Comparison of ENCODE assay signal across 13 cellular contexts in the genomic region with DNA sequence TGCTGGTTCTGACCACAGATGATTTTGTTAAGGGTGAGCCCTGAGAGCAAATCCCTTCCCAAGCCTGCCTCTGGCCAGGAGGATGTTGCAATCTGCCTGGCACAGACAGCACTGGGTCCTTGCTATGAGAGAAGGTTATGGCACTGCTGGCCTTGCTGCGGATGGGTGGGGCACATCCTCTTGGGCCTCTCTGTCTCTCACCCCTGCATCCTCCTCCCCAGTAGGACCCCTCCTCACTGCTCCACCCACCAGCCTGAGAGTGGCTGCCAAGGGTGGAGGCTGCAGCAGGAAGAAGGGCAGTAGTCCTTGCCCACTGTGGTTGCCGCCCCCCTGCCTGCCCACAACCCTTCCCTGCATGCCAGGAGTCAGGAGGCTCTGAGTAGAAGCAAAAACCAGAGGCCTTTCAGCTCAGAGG.
DNase-seq lines count a peak whose midpoint lies in the region; ATAC-seq lines count a peak whose summit lies in the region.
"Had no signal": no experiment of that assay in that cellular context is flagged by ENCODE, and none has a peak within 500 bp of the region (broad histone marks: within the 10 kb centered on the region; RNA-seq: fewer than 3 reads in every experiment).

No MANE protein-coding gene starts in this region.

- no peak overlapping the region for H4K91ac ChIP-seq in mesenchymal stem cell (ENCODE audit: low read length)

- intact Hi-C loops in Right ventricle myocardium inferior (cut with DNase I) (no loop called here), cardiac septum (cut with DNase I) (loop anchor here (10.0 kb wide), 1 partner anchor 216 kb away; no protein-coding TSS in a partner anchor)
- intact Hi-C loops in dendritic cell treated with granulocyte-macrophage colony-stimulating factor and Interleukin-4, amounts not matched to agents 40 ng/mL and 50 ng/mL, for 4 days (cut with micrococcal nuclease) = loop anchor here (10.0 kb wide), 1 partner anchor 64 kb away; no protein-coding TSS in a partner anchor

- no peak overlapping the region for H3K18ac ChIP-seq in mesenchymal stem cell (ENCODE audit: low read depth in 1 of 2, low read length in 2 of 2)

- no peaks in the 10 kb centered on the region for H3K36me3 Mint-ChIP-seq in dendritic cell treated with granulocyte-macrophage colony-stimulating factor and Interleukin-4, amounts not matched to agents 40 ng/mL and 50 ng/mL, for 4 days (ENCODE audit: low read depth)

- H3K4me1 Mint-ChIP-seq in dendritic cell treated with granulocyte-macrophage colony-stimulating factor and Interleukin-4, amounts not matched to agents 40 ng/mL and 50 ng/mL, for 4 days (ENCODE audit: low read depth) = peaks cover 43% of the 10 kb centered on the region
- H3K4me1 Mint-ChIP-seq: activated B cell treated with CpG ODN at 0.5 μM for 24 hours, B cell had no signal

- WGBS in mesenchymal stem cell = 88% methylated on average over 2 of the region's 2 CpGs

- H3K14ac ChIP-seq in mesenchymal stem cell (ENCODE audit: low read length in 2 of 2) = no peak overlapping the region

- H3K27ac ChIP-seq in mesenchymal stem cell (ENCODE audit: low read length, poor library complexity, severe bottlenecking) = no peak overlapping the region

- H3K4me3 ChIP-seq in mesenchymal stem cell (ENCODE audit: insufficient read depth in 1 of 2, low read depth in 1 of 2, low read length in 2 of 2) (peak overlapping the region; percentile 4 to 28), H7 (ENCODE audit: insufficient read depth, low read depth, low read length) (no peak overlapping the region)

- H3K36me3 ChIP-seq in mesenchymal stem cell (ENCODE audit: control insufficient read depth in 1 of 2, insufficient read depth in 2 of 2, low read depth in 1 of 2, low read length in 2 of 2) (no peaks in the 10 kb centered on the region), H7 (replicated peaks; ENCODE audit: control insufficient read depth, insufficient read depth, low read length) (no peaks in the 10 kb centered on the region)

- H2BK15ac ChIP-seq in mesenchymal stem cell (ENCODE audit: low read depth, poor library complexity, severe bottlenecking) = no peak overlapping the region

- no peak overlapping the region for H3K4me3 Mint-ChIP-seq in dendritic cell treated with granulocyte-macrophage colony-stimulating factor and Interleukin-4, amounts not matched to agents 40 ng/mL and 50 ng/mL, for 4 days
- H3K4me3 Mint-ChIP-seq: activated B cell treated with CpG ODN at 0.5 μM for 24 hours, B cell had no signal

- H2AK5ac ChIP-seq in mesenchymal stem cell (ENCODE audit: low read length, severe bottlenecking) = no peak overlapping the region

- no peak overlapping the region for H3K9ac ChIP-seq in mesenchymal stem cell (ENCODE audit: low read length)

- ATAC-seq in Right ventricle myocardium inferior (peak; percentile 88), HG02588 (IDR thresholded peaks at IDR 0.05; ENCODE audit: unreplicated experiment) (no peak), GM18909 (IDR thresholded peaks at IDR 0.05; ENCODE audit: poor library complexity, unreplicated experiment) (no peak)

- H3K9me3 Mint-ChIP-seq in dendritic cell treated with granulocyte-macrophage colony-stimulating factor and Interleukin-4, amounts not matched to agents 40 ng/mL and 50 ng/mL, for 4 days = no peaks in the 10 kb centered on the region
- H3K9me3 Mint-ChIP-seq: activated B cell treated with CpG ODN at 0.5 μM for 24 hours had no signal

- H3K4me2 ChIP-seq in mesenchymal stem cell (ENCODE audit: low read length, poor library complexity, severe bottlenecking) = no peak overlapping the region

- H3K27ac Mint-ChIP-seq in dendritic cell treated with granulocyte-macrophage colony-stimulating factor and Interleukin-4, amounts not matched to agents 40 ng/mL and 50 ng/mL, for 4 days = peak overlapping the region; percentile 12
- H3K27ac Mint-ChIP-seq: activated B cell treated with CpG ODN at 0.5 μM for 24 hours, B cell had no signal

- H3K23ac ChIP-seq in mesenchymal stem cell (ENCODE audit: low read length in 2 of 2) = no peak overlapping the region

- H3K9me3 ChIP-seq in mesenchymal stem cell (ENCODE audit: control insufficient read depth, low read length) = no peaks in the 10 kb centered on the region

- no peaks in the 10 kb centered on the region for H3K79me1 ChIP-seq in mesenchymal stem cell (replicated peaks; ENCODE audit: low read length, poor library complexity, severe bottlenecking)

- H3K27me3 Mint-ChIP-seq in dendritic cell treated with granulocyte-macrophage colony-stimulating factor and Interleukin-4, amounts not matched to agents 40 ng/mL and 50 ng/mL, for 4 days = peaks cover 1% of the 10 kb centered on the region

- no peak overlapping the region for H4K8ac ChIP-seq in mesenchymal stem cell (ENCODE audit: low read length)

- H3K4ac ChIP-seq in mesenchymal stem cell (ENCODE audit: low read depth in 1 of 2, low read length in 2 of 2) = no peak overlapping the region

- H3K27me3 ChIP-seq in mesenchymal stem cell (ENCODE audit: control insufficient read depth in 1 of 2, insufficient read depth in 1 of 2, low read length in 2 of 2) (peaks cover 9 to 46% of the 10 kb centered on the region in 2 experiments), H7 (ENCODE audit: control insufficient read depth, insufficient read depth, low read length) (no peaks in the 10 kb centered on the region)

- no peak overlapping the region for H2BK120ac ChIP-seq in mesenchymal stem cell (ENCODE audit: low read depth, low read length)

- H2BK12ac ChIP-seq in mesenchymal stem cell (ENCODE audit: low read length in 2 of 2) = no peak overlapping the region

- no peak overlapping the region for H2BK5ac ChIP-seq in mesenchymal stem cell (ENCODE audit: low read depth, low read length, poor library complexity, severe bottlenecking)

- H2AFZ ChIP-seq in mesenchymal stem cell (ENCODE audit: low read depth, low read length) = no peak overlapping the region

- DNase-seq in Right ventricle myocardium inferior (ENCODE audit: missing footprints) (peak; percentile 83), cardiac septum (ENCODE audit: low spot score) (no peak), mesenchymal stem cell (no peak), H7 (no peak)
- DNase-seq in stimulated activated CD4-positive, alpha-beta T cell treated with anti-CD3 and anti-CD28 coated beads, Interleukin-4, amount 100 ng/mL, for 1 hour = no peak
- DNase-seq: activated B cell treated with CpG ODN at 0.5 μM for 24 hours, activated gamma-delta T cell, IMR-90, NCI-H2107 had no signal

- no peaks in the 10 kb centered on the region for H3K4me1 ChIP-seq in mesenchymal stem cell (ENCODE audit: control insufficient read depth, insufficient read depth, low read depth, low read length)
